Comparison of ENCODE assay signal across 17 cellular contexts in genomic region chr4:184191267-184191666, GRCh38. TPM values are rescaled to one million over a fixed set of nuclear protein-coding genes. Genes with fewer than 3 reads are reported as not detected.
DNase-seq lines count a peak whose midpoint lies in the region; ATAC-seq and TF ChIP-seq lines count a peak whose summit lies in the region.
"Had no signal": no experiment of that assay in that cellular context is flagged by ENCODE, and none has a peak within 500 bp of the region (broad histone marks: within the 10 kb centered on the region; RNA-seq: fewer than 3 reads in every experiment).

No MANE protein-coding gene starts in this region.

- H3K4me2 ChIP-seq in MM.1S (ENCODE audit: low read depth, low read length), result no peak overlapping the region
- H3K4me2 ChIP-seq: BLaER1 treated with 17β-estradiol and CSF1 and Interleukin-3, amounts not matched to agents 10 nM and 100 nM had no signal

- H3K4me1 Mint-ChIP-seq in activated CD4-positive, alpha-beta memory T cell treated with anti-CD3 and anti-CD28 coated beads for 36 hours (ENCODE audit: low read depth), result no peaks in the 10 kb centered on the region

- no peak overlapping the region for H3K4me3 Mint-ChIP-seq in activated CD4-positive, alpha-beta memory T cell treated with anti-CD3 and anti-CD28 coated beads for 36 hours
- H3K4me3 Mint-ChIP-seq: CD4-positive, alpha-beta T cell; HFFc6 had no signal

- ATAC-seq in gastrocnemius medialis, result no peak

- no peak for TF ChIP-seq CTCF in MM.1S (IDR thresholded peaks at IDR 0.05; ENCODE audit: low read length)
- TF ChIP-seq CTCF in gastrocnemius medialis (IDR thresholded peaks at IDR 0.05 in 4 of 5, conservative IDR thresholded peaks at IDR 0.05 in 1 of 5), result no peak

- H4K20me1 ChIP-seq in MM.1S (ENCODE audit: insufficient read depth, low read length), result no peaks in the 10 kb centered on the region
- H4K20me1 ChIP-seq: BLaER1 treated with 17β-estradiol and CSF1 and Interleukin-3, amounts not matched to agents 10 nM and 100 nM had no signal

- H3K27ac ChIP-seq in angular gyrus (ENCODE audit: low read depth, low read length) (peak overlapping the region; percentile 88), substantia nigra (ENCODE audit: low read depth, low read length, poor library complexity, severe bottlenecking) (peak overlapping the region; percentile 89), MM.1S (ENCODE audit: low read length) (no peak overlapping the region), gastrocnemius medialis (no peak overlapping the region)
- H3K27ac ChIP-seq: BLaER1 treated with 17β-estradiol and CSF1 and Interleukin-3, amounts not matched to agents 10 nM and 100 nM; HL-60 had no signal

- H2AFZ ChIP-seq in MM.1S (ENCODE audit: low read length), result no peak overlapping the region

- H3K27me3 Mint-ChIP-seq in activated CD4-positive, alpha-beta memory T cell treated with anti-CD3 and anti-CD28 coated beads for 36 hours, result peaks cover 3% of the 10 kb centered on the region
- H3K27me3 Mint-ChIP-seq: CD4-positive, alpha-beta T cell had no signal

- no peak overlapping the region for H3K9ac ChIP-seq in MM.1S (ENCODE audit: low read length)
- H3K9ac ChIP-seq: BLaER1 treated with 17β-estradiol and CSF1 and Interleukin-3, amounts not matched to agents 10 nM and 100 nM had no signal

- H3K36me3 ChIP-seq in MM.1S (replicated peaks; ENCODE audit: insufficient read depth, low read length), result no peaks in the 10 kb centered on the region
- H3K36me3 ChIP-seq in gastrocnemius medialis, result no peaks in the 10 kb centered on the region
- H3K36me3 ChIP-seq: BLaER1 treated with 17β-estradiol and CSF1 and Interleukin-3, amounts not matched to agents 10 nM and 100 nM had no signal

- H3K27me3 ChIP-seq in MM.1S (replicated peaks; ENCODE audit: insufficient read depth, low read length) (no peaks in the 10 kb centered on the region), gastrocnemius medialis (no peaks in the 10 kb centered on the region)
- H3K27me3 ChIP-seq: BLaER1 treated with 17β-estradiol and CSF1 and Interleukin-3, amounts not matched to agents 10 nM and 100 nM had no signal

- H3K4me1 ChIP-seq in MM.1S (ENCODE audit: low read length) (no peaks in the 10 kb centered on the region), gastrocnemius medialis (no peaks in the 10 kb centered on the region)

- H3K79me2 ChIP-seq in MM.1S (ENCODE audit: low read length), result no peaks in the 10 kb centered on the region

- H3F3A ChIP-seq in MM.1S (ENCODE audit: insufficient read depth, low read length), result no peaks in the 10 kb centered on the region

- no peaks in the 10 kb centered on the region for H3K9me2 ChIP-seq in MM.1S (replicated peaks; ENCODE audit: insufficient read depth, low read length)

- no peak for TF ChIP-seq POLR2A in gastrocnemius medialis (IDR thresholded peaks at IDR 0.05)

- DNase-seq in head of caudate nucleus (peak in 29 of 42 donors; percentile 26 to 78 (median 56)), midbrain (lab: John Stamatoyannopoulos, UW) (peak; percentile 54), substantia nigra (lab: John Stamatoyannopoulos, UW) (peak in 22 of 49 donors; percentile 10 to 70 (median 20)), MM.1S (no peak), KBM-7 (no peak), gastrocnemius medialis (no peak)
- DNase-seq in activated CD4-positive, alpha-beta memory T cell treated with anti-CD3 and anti-CD28 coated beads for 36 hours, result no peak
- DNase-seq: 8988T; AML-193; Calu3; CD4-positive, alpha-beta T cell; DMS 273 treated with DMSO at 0.1 percent for 48 hours; HCEC 1CT; HFFc6 had no signal

- POLR2A ChIA-PET in activated CD4-positive, alpha-beta memory T cell treated with anti-CD3 and anti-CD28 coated beads for 36 hours (lab: Charles Lee), result no interaction called here

- no peaks in the 10 kb centered on the region for H3K9me3 Mint-ChIP-seq in activated CD4-positive, alpha-beta memory T cell treated with anti-CD3 and anti-CD28 coated beads for 36 hours
- H3K9me3 Mint-ChIP-seq: CD4-positive, alpha-beta T cell had no signal

- intact Hi-C loops in head of caudate nucleus (cut with DNase I) (no loop called here), gastrocnemius medialis (cut with DNase I; ENCODE audit: low total_unique reads) (no loop called here)
- intact Hi-C loops in activated CD4-positive, alpha-beta memory T cell treated with anti-CD3 and anti-CD28 coated beads for 36 hours (cut with micrococcal nuclease), result no loop called here

- no peaks in the 10 kb centered on the region for H3K36me3 Mint-ChIP-seq in activated CD4-positive, alpha-beta memory T cell treated with anti-CD3 and anti-CD28 coated beads for 36 hours

- in situ Hi-C loops in KBM-7 (cut with MboI; ENCODE audit: low pct_unique_long_range_greater_than_20kb, low sequenced_read_pairs) (no loop called here), gastrocnemius medialis (cut with MboI; ENCODE audit: low sequenced_read_pairs in 4 of 4) (no loop called here)

- H3K9me3 ChIP-seq in MM.1S (replicated peaks; ENCODE audit: insufficient read depth, low read length) (no peaks in the 10 kb centered on the region), gastrocnemius medialis (no peaks in the 10 kb centered on the region)
- H3K9me3 ChIP-seq: BLaER1 treated with 17β-estradiol and CSF1 and Interleukin-3, amounts not matched to agents 10 nM and 100 nM had no signal

- H3K27ac Mint-ChIP-seq in activated CD4-positive, alpha-beta memory T cell treated with anti-CD3 and anti-CD28 coated beads for 36 hours, result no peak overlapping the region
- H3K27ac Mint-ChIP-seq: CD4-positive, alpha-beta T cell; HFFc6 had no signal

- no peak overlapping the region for H3K4me3 ChIP-seq in MM.1S (ENCODE audit: low read length)
- H3K4me3 ChIP-seq in gastrocnemius medialis, result no peak overlapping the region
- H3K4me3 ChIP-seq: BLaER1 treated with 17β-estradiol and CSF1 and Interleukin-3, amounts not matched to agents 10 nM and 100 nM had no signal

- CTCF ChIA-PET in activated CD4-positive, alpha-beta memory T cell treated with anti-CD3 and anti-CD28 coated beads for 36 hours (lab: Charles Lee), result interaction anchor here (1.3 kb wide), 1 partner anchor 24 kb away, joined by 3 read pairs; no protein-coding TSS in a partner anchor

RNA-seq across cellular contexts. Expression of gene ENPP6, which starts 26.4 kb away (rescaled TPM):
- total RNA-seq in activated CD4-positive, alpha-beta memory T cell treated with anti-CD3 and anti-CD28 coated beads for 36 hours, result under 1 TPM; 0.12 to 0.29 TPM
- under 1 TPM in 3 of 4 donors, not detected in 1; 0.07 to 0.56 (median 0.20) TPM for total RNA-seq in gastrocnemius medialis
- total RNA-seq: Calu3; CD4-positive, alpha-beta T cell; HFFc6 had no signal

Comparison
In these comparisons a context has a peak if more than half of its experiments do, and no peak if none do; other contexts are left out.
1. H3K27ac ChIP-seq: peak in angular gyrus (single experiment) and substantia nigra (single experiment); none in MM.1S (single experiment) and gastrocnemius medialis (0 of 4).
2. DNase-seq: peak in head of caudate nucleus (29 of 42) and midbrain (single experiment); none in MM.1S (single experiment), KBM-7 (single experiment), activated CD4-positive, alpha-beta memory T cell treated with anti-CD3 and anti-CD28 coated beads for 36 hours (single experiment) and gastrocnemius medialis (0 of 2).